ENCODE assay signal across 12 cellular contexts in genomic region chr9:121765021-121765950, GRCh38.
DNase-seq lines count a peak whose midpoint lies in the region; ATAC-seq, FAIRE-seq and TF ChIP-seq lines count a peak whose summit lies in the region.
"Had no signal": no experiment of that assay in that cellular context is flagged by ENCODE, and none has a peak within 500 bp of the region (broad histone marks: within the 10 kb centered on the region; RNA-seq: fewer than 3 reads in every experiment).

No MANE protein-coding gene starts in this region.

- 0 out of 2 replicates have a peak, but pooled peaks cover 3% of the 10 kb centered on the region for H3K4me1 Mint-ChIP-seq in WTC11
- H3K4me1 Mint-ChIP-seq in CD4-positive, alpha-beta T cell (ENCODE audit: low read depth), result no peaks in the 10 kb centered on the region
- no peaks in the 10 kb centered on the region for H3K4me1 Mint-ChIP-seq in effector memory CD8-positive, alpha-beta T cell (ENCODE audit: low read depth in 2 of 2)

- peaks cover 32% of the 10 kb centered on the region for H3K36me3 Mint-ChIP-seq in WTC11
- H3K36me3 Mint-ChIP-seq in CD4-positive, alpha-beta T cell (ENCODE audit: low read depth), result no peaks in the 10 kb centered on the region
- H3K36me3 Mint-ChIP-seq in effector memory CD8-positive, alpha-beta T cell (ENCODE audit: insufficient read depth), result peaks cover 10% of the 10 kb centered on the region
- H3K36me3 Mint-ChIP-seq: natural killer cell treated with Interleukin-12 subunit alpha and Interleukin-12 subunit beta and Interleukin-15 and Interleukin-18, amount 100 ng/mL, for 72 hours had no signal

- no peak overlapping the region for H3K4me3 ChIP-seq in foreskin fibroblast (ENCODE audit: low read depth in 1 of 2, low read length in 2 of 2)

- H3K27me3 ChIP-seq in CD4-positive, alpha-beta T cell (ENCODE audit: control insufficient read depth, insufficient read depth, low read length), result no peaks in the 10 kb centered on the region

- FAIRE-seq in GM19239 (lab: Jason Lieb, UNC), result no peak

- H3K27me3 Mint-ChIP-seq in WTC11 (ENCODE audit: low read depth), result no peaks in the 10 kb centered on the region
- H3K27me3 Mint-ChIP-seq in CD4-positive, alpha-beta T cell, result no peaks in the 10 kb centered on the region
- H3K27me3 Mint-ChIP-seq in effector memory CD8-positive, alpha-beta T cell, result no peaks in the 10 kb centered on the region

- H3K9me3 ChIP-seq in CD4-positive, alpha-beta T cell (ENCODE audit: control insufficient read depth, low read length), result no peaks in the 10 kb centered on the region
- H3K9me3 ChIP-seq: Caco-2 had no signal

- no peak overlapping the region for H3K27ac ChIP-seq in CD4-positive, alpha-beta T cell (ENCODE audit: low read depth, low read length)
- H3K27ac ChIP-seq: VCaP had no signal

- CTCF ChIA-PET in WTC11 (lab: Charles Lee), result interaction anchor here (0.6 to 1.9 kb wide), 4 partner anchors 30 to 240 kb away, joined by 3 to 5 read pairs (median 4); no protein-coding TSS in a partner anchor
- CTCF ChIA-PET in CD4-positive, alpha-beta T cell (lab: Charles Lee), result no interaction called here

- DNase-seq in DMS53 treated with DMSO at 0.1 percent for 48 hours (lab: John Stamatoyannopoulos, UW; ENCODE audit: unreplicated experiment), result peak; percentile 1
- no peak for DNase-seq in WTC11 (ENCODE audit: low spot score)
- peak; percentile 53 to 82 for DNase-seq in foreskin fibroblast
- peak; percentile 82 for DNase-seq in posterior vena cava (ENCODE audit: low spot score)
- DNase-seq in CD4-positive, alpha-beta T cell, result no peak
- no peak for DNase-seq in effector memory CD8-positive, alpha-beta T cell
- DNase-seq in GM19239 (ENCODE audit: insufficient read length, low spot score), result no peak
- DNase-seq: Caco-2; central memory CD4-positive, alpha-beta T cell had no signal

- H3K27ac Mint-ChIP-seq in WTC11, result no peak overlapping the region
- H3K27ac Mint-ChIP-seq in CD4-positive, alpha-beta T cell, result no peak overlapping the region
- H3K27ac Mint-ChIP-seq in effector memory CD8-positive, alpha-beta T cell, result no peak overlapping the region
- H3K27ac Mint-ChIP-seq: natural killer cell treated with Interleukin-12 subunit alpha and Interleukin-12 subunit beta and Interleukin-15 and Interleukin-18, amount 100 ng/mL, for 72 hours had no signal

- TF ChIP-seq CTCF in WTC11 (IDR thresholded peaks at IDR 0.05) (no peak), foreskin fibroblast (IDR thresholded peaks at IDR 0.05; ENCODE audit: low read depth, low read length) (no peak)
- no peak for TF ChIP-seq CTCF in CD4-positive, alpha-beta T cell (IDR thresholded peaks at IDR 0.05)

- no peak for ATAC-seq in WTC11
- no peak for ATAC-seq in CD4-positive, alpha-beta T cell (ENCODE audit: poor library complexity)
- ATAC-seq in HG02642 (IDR thresholded peaks at IDR 0.05; ENCODE audit: poor library complexity, unreplicated experiment), result no peak
- no peak for ATAC-seq in effector memory CD8-positive, alpha-beta T cell (replicated peaks)
- ATAC-seq: natural killer cell treated with Interleukin-12 subunit alpha and Interleukin-12 subunit beta and Interleukin-15 and Interleukin-18, amount 100 ng/mL, for 72 hours had no signal

- no peaks in the 10 kb centered on the region for H3K9me3 Mint-ChIP-seq in WTC11
- H3K9me3 Mint-ChIP-seq in CD4-positive, alpha-beta T cell, result no peaks in the 10 kb centered on the region
- H3K9me3 Mint-ChIP-seq in effector memory CD8-positive, alpha-beta T cell, result no peaks in the 10 kb centered on the region
- H3K9me3 Mint-ChIP-seq: natural killer cell treated with Interleukin-12 subunit alpha and Interleukin-12 subunit beta and Interleukin-15 and Interleukin-18, amount 100 ng/mL, for 72 hours had no signal

- POLR2A ChIA-PET in WTC11 (lab: Charles Lee), result no interaction called here
- POLR2A ChIA-PET in CD4-positive, alpha-beta T cell (lab: Charles Lee), result no interaction called here

- H3K4me3 Mint-ChIP-seq in WTC11, result no peak overlapping the region
- H3K4me3 Mint-ChIP-seq in CD4-positive, alpha-beta T cell, result no peak overlapping the region
- no peak overlapping the region for H3K4me3 Mint-ChIP-seq in effector memory CD8-positive, alpha-beta T cell
- H3K4me3 Mint-ChIP-seq: natural killer cell treated with Interleukin-12 subunit alpha and Interleukin-12 subunit beta and Interleukin-15 and Interleukin-18, amount 100 ng/mL, for 72 hours had no signal

- intact Hi-C loops in posterior vena cava (cut with DNase I), result no loop called here
- intact Hi-C loops in CD4-positive, alpha-beta T cell (cut with DNase I, micrococcal nuclease), result no loop called here

TF ChIP-seq in WTC11, 78 proteins besides CTCF, POLR2A, EP300 and RAD21:
- TF ChIP-seq ELF4 (CRISPR knock-in tag; IDR thresholded peaks at IDR 0.05; ENCODE audit: low read depth) (no peak), GABPB1 (CRISPR knock-in tag; IDR thresholded peaks at IDR 0.05) (peak; percentile 29; the same call in 1 of the 2 replicates)

Comparison
In these comparisons a context has a peak if more than half of its experiments do, and no peak if none do; other contexts are left out.
1. DNase-seq: peak in DMS53 treated with DMSO at 0.1 percent for 48 hours (single experiment), foreskin fibroblast (2 of 2) and posterior vena cava (single experiment); none in WTC11 (single experiment), CD4-positive, alpha-beta T cell (0 of 10), effector memory CD8-positive, alpha-beta T cell (0 of 3) and GM19239 (single experiment).